In the genomic region with DNA sequence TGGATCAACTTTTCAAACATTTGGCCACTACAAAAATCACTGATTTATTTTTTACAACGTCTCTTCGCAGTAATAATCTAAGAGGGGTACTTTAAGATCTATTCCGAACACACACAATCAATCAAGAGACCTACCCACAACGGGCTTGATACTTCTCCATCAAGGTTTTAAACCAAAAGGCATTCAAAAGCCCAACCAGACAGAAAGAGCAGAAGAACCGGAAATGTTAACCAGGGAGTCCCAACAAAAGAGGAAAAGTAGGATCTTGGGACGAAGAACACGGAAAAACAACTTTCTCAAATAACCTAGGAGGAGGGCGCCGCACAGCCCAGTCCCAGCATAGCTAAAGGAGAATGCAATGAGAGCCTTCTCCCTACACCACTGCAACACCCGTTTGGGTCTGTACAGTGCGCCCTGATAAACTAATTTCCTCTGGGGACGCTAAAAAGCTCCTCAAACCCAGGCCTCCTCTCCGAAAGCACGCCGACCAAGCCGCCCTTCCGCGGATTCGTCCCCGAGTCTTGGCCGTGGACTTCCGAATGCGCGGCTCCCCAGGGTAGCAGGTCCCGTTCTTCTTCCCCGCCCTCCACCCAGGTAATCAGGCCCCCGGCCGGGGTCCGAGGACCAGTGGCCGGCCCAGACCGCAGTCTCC, we compare ENCODE assay signal across 6 cellular contexts. TPM values are rescaled to one million over a fixed set of nuclear protein-coding genes. Genes with fewer than 3 reads are reported as not detected.
DNase-seq lines count a peak whose midpoint lies in the region; ATAC-seq and TF ChIP-seq lines count a peak whose summit lies in the region.

No MANE protein-coding gene starts in this region.

- H3K4me1 Mint-ChIP-seq in naive thymus-derived CD8-positive, alpha-beta T cell: peaks cover 19 to 58% (median 47%) of the 10 kb centered on the region in 4 donors

- POLR2A ChIA-PET in naive thymus-derived CD8-positive, alpha-beta T cell (lab: Charles Lee): interaction anchor here (0.8 to 2.0 kb wide), 5 partner anchors 8 to 267 kb away, joined by 3 to 7 read pairs (median 3); a partner anchor contains a TSS

- DNase-seq in GM06990 (ENCODE audit: extremely low read depth, insufficient read length): no peak
- DNase-seq in astrocyte of the spinal cord (ENCODE audit: low read depth, low spot score): no peak
- DNase-seq in naive thymus-derived CD8-positive, alpha-beta T cell: peak in 1 of 10 donors; percentile 20
- no peak for DNase-seq in iPS-NIHi11 (ENCODE audit: low spot score)
- no peak for DNase-seq in SHP77 (lab: John Stamatoyannopoulos, UW)

- in situ Hi-C loops in astrocyte of the spinal cord (cut with HindIII; ENCODE audit: low sequenced_read_pairs): no loop called here

- H3K4me3 ChIP-seq in GM06990 (replicated peaks; ENCODE audit: low read depth, low read length) (peak overlapping the region; percentile 95), astrocyte of the spinal cord (ENCODE audit: low read depth, low read length) (peak overlapping the region; percentile 99)

- peak overlapping the region; percentile 84 to 98 (median 92) for H3K4me3 Mint-ChIP-seq in naive thymus-derived CD8-positive, alpha-beta T cell

- TF ChIP-seq CTCF in GM06990 (IDR thresholded peaks at IDR 0.05; ENCODE audit: insufficient read depth, low read length, poor library complexity, severe bottlenecking) (no peak), astrocyte of the spinal cord (IDR thresholded peaks at IDR 0.05; ENCODE audit: low read depth, low read length) (no peak)

- no peaks in the 10 kb centered on the region for H3K27me3 Mint-ChIP-seq in naive thymus-derived CD8-positive, alpha-beta T cell

- H3K9me3 Mint-ChIP-seq in naive thymus-derived CD8-positive, alpha-beta T cell: no peaks in the 10 kb centered on the region

- peak overlapping the region; percentile 72 to 99 (median 90) for H3K27ac Mint-ChIP-seq in naive thymus-derived CD8-positive, alpha-beta T cell

- ATAC-seq in HG03064 (IDR thresholded peaks at IDR 0.05; ENCODE audit: low read depth, unreplicated experiment): peak; percentile 24
- ATAC-seq in naive thymus-derived CD8-positive, alpha-beta T cell: peak; percentile 21 to 24

- H3K36me3 ChIP-seq in GM06990 (ENCODE audit: control insufficient read depth, insufficient read depth, low read length): peaks cover 7% of the 10 kb centered on the region

- peaks cover 7 to 37% (median 11%) of the 10 kb centered on the region in 3 donors for H3K36me3 Mint-ChIP-seq in naive thymus-derived CD8-positive, alpha-beta T cell

- H3K27me3 ChIP-seq in GM06990 (replicated peaks; ENCODE audit: control insufficient read depth, insufficient read depth, low read length): no peaks in the 10 kb centered on the region

RNA-seq across cellular contexts. Expression of a gene that starts 0.6 kb away (rescaled TPM):
- total RNA-seq in naive thymus-derived CD8-positive, alpha-beta T cell: 100 to 1,000 TPM; 577 to 597 TPM
- 100 to 1,000 TPM; 291 to 370 (median 306) TPM for polyA plus RNA-seq in naive thymus-derived CD8-positive, alpha-beta T cell

RNA-seq across cellular contexts. Expression of a gene that starts 7.1 kb away (rescaled TPM):
- under 1 TPM; 0.36 to 0.47 TPM for total RNA-seq in naive thymus-derived CD8-positive, alpha-beta T cell
- not detected for polyA plus RNA-seq in naive thymus-derived CD8-positive, alpha-beta T cell

RNA-seq across cellular contexts. Expression of a gene that starts 18.7 kb away (rescaled TPM):
- under 1 TPM; 0.10 to 0.14 TPM for total RNA-seq in naive thymus-derived CD8-positive, alpha-beta T cell
- polyA plus RNA-seq in naive thymus-derived CD8-positive, alpha-beta T cell: under 1 TPM in 1 of 3 donors, not detected in 2; 0.06 TPM

RNA-seq across cellular contexts. Expression of a gene that starts 37.0 kb away (rescaled TPM):
- total RNA-seq in naive thymus-derived CD8-positive, alpha-beta T cell: 10 to 100 TPM; 12.9 to 16.3 TPM
- polyA plus RNA-seq in naive thymus-derived CD8-positive, alpha-beta T cell: 10 to 100 TPM; 13.0 to 15.6 (median 14.1) TPM

RNA-seq across cellular contexts. Expression of a gene that starts 45.2 kb away (rescaled TPM):
- total RNA-seq in naive thymus-derived CD8-positive, alpha-beta T cell: not detected
- not detected for polyA plus RNA-seq in naive thymus-derived CD8-positive, alpha-beta T cell
